Comparison of ENCODE assay signal across 19 cellular contexts in the genomic region with DNA sequence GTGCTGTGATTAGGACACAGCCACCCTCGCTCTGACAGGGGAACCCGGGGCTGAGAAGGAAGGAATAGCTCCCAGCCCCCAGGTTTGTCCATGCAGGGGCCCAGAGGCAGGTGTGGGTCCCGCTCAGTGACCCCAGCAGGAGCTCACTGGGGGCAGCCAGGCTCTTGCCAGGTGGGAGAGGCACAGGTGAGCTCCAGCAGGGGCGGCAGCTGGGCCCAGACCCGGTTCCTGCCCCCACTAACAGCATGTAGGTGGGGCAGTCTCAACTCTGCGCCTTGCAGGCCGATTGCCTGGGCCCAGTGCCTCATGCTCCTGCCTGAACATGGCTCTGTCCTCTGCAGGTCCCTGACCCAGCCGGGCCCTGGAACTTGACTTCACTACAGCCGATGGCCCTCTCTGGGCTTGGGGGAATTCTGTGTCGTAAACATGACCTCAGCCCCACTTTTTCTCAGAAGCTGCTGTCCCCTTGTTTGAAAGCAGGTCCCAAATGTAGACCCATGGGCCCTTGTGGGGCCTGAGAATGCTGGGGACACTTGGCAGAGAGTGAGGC.
"Had no signal": no experiment of that assay in that cellular context is flagged by ENCODE, and none has a peak within 500 bp of the region (broad histone marks: within the 10 kb centered on the region; RNA-seq: fewer than 3 reads in every experiment).

No MANE protein-coding gene starts in this region.

- H3K4me3 ChIP-seq: neural progenitor cell, smooth muscle cell, testis had no signal

- H3K27ac ChIP-seq: neural progenitor cell, parathyroid adenoma, testis had no signal

- H3K9me3 ChIP-seq: SK-N-SH, testis had no signal

- H3K79me2 ChIP-seq: parathyroid adenoma had no signal

- H3K4me1 ChIP-seq: parathyroid adenoma, testis had no signal

- H3K4me2 ChIP-seq: neural progenitor cell, SK-N-SH, smooth muscle cell had no signal

- H3K9ac ChIP-seq: neural progenitor cell, parathyroid adenoma, SK-N-SH had no signal

- H3K27me3 ChIP-seq: neural progenitor cell, testis had no signal

- ATAC-seq: left colon; stimulated activated naive CD8-positive, alpha-beta T cell treated with anti-CD3 and anti-CD28 coated beads, Interleukin-15, Interleukin-2, amounts not matched to agents 100 U/mL and 50 U/mL, for 24 hours; T-cell had no signal

- H3K36me3 ChIP-seq: neural progenitor cell had no signal

- H2AFZ ChIP-seq: neural progenitor cell, parathyroid adenoma had no signal

- DNase-seq: activated CD4-positive, alpha-beta T cell treated with anti-CD3 and anti-CD28 coated beads for 1 hour; activated CD4-positive, alpha-beta T cell treated with anti-CD3 and anti-CD28 coated beads, Interleukin-2, amount 50 U/mL, for 4 hours; activated naive CD4-positive, alpha-beta T cell treated with Interleukin-2 at 50 U/mL for 16 hours; activated T-cell treated with anti-CD3 and anti-CD28 coated beads for 4 hours; anterior cingulate cortex; foreskin fibroblast; immature natural killer cell; left colon; mammary epithelial cell; SK-N-SH; stimulated activated naive CD8-positive, alpha-beta T cell treated with anti-CD3 and anti-CD28 coated beads, Interleukin-15, Interleukin-2, amounts not matched to agents 100 U/mL and 50 U/mL, for 24 hours; T-cell; T1000; testis had no signal

- FAIRE-seq: bronchial epithelial cell, colon had no signal
